In genomic region chr15:78405336-78405924, GRCh38 we compare ENCODE assay signal across 22 cellular contexts. TPM values are rescaled to one million over a fixed set of nuclear protein-coding genes. Genes with fewer than 3 reads are reported as not detected.
DNase-seq lines count a peak whose midpoint lies in the region; ATAC-seq, FAIRE-seq and TF ChIP-seq lines count a peak whose summit lies in the region.
"Had no signal": no experiment of that assay in that cellular context is flagged by ENCODE, and none has a peak within 500 bp of the region (broad histone marks: within the 10 kb centered on the region; RNA-seq: fewer than 3 reads in every experiment).

No MANE protein-coding gene starts in this region.

- H3K36me3 ChIP-seq in HUES64 (ENCODE audit: insufficient read depth, low read length) (no peaks in the 10 kb centered on the region), kidney (ENCODE audit: control insufficient read depth in 1 of 2, insufficient read depth in 2 of 2, low read length in 2 of 2) (no peaks in the 10 kb centered on the region), body of pancreas (replicated peaks in 1 of 2; ENCODE audit: insufficient read depth in 1 of 2, low read depth in 2 of 2) (no peaks in the 10 kb centered on the region)
- H3K36me3 ChIP-seq: HAP-1, SJSA1 had no signal

- peaks cover 2% of the 10 kb centered on the region for H3K27me3 Mint-ChIP-seq in glutamatergic neuron (ENCODE audit: unreplicated experiment)

- H3K4me3 ChIP-seq in HUES64 (ENCODE audit: low read length) (peak overlapping the region; percentile 43), kidney (ENCODE audit: low read length in 2 of 2) (no peak overlapping the region), body of pancreas (no peak overlapping the region), foreskin fibroblast (ENCODE audit: low read depth in 1 of 2, low read length in 2 of 2) (no peak overlapping the region)
- H3K4me3 ChIP-seq: HAP-1, SJSA1 had no signal

- no peak for FAIRE-seq in kidney (lab: Jason Lieb, UNC)

- WGBS in HUES64: 81% methylated on average over 26 of the region's 26 CpGs
- WGBS in body of pancreas, 2 donors: 34% methylated on average over 24 of the region's 26 CpGs; no CpG with 5 or more reads in 1 of the 2 donors

- no peak for ATAC-seq in sciatic nerve
- ATAC-seq in body of pancreas: no peak
- ATAC-seq: PC-3 had no signal

- no peak overlapping the region for H3K4me3 Mint-ChIP-seq in glutamatergic neuron (ENCODE audit: unreplicated experiment)

- DNase-seq in glutamatergic neuron: peak; percentile 24
- DNase-seq in kidney: peak; percentile 63
- DNase-seq in sciatic nerve (ENCODE audit: low spot score): peak; percentile 44
- no peak for DNase-seq in NCI-H446 treated with DMSO at 0.1 percent for 48 hours (lab: John Stamatoyannopoulos, UW)
- DNase-seq in HPDE6-E6E7 (ENCODE audit: extremely low spot score): no peak
- no peak for DNase-seq in body of pancreas
- no peak for DNase-seq in foreskin fibroblast
- DNase-seq: ACHN, AML-193, COR-L47, DMS153, Karpas-422, MM.1S, NCI-H1092 treated with DMSO at 0.1 percent for 48 hours, NCI-H1930, NCI-H2171, NCI-H82, PC-3, SW 1271 had no signal

- H3K9me3 ChIP-seq in HUES64 (ENCODE audit: insufficient read depth, low read depth, low read length): no peaks in the 10 kb centered on the region
- H3K9me3 ChIP-seq in kidney (ENCODE audit: control insufficient read depth in 1 of 2, low read length in 2 of 2): no peaks in the 10 kb centered on the region
- no peaks in the 10 kb centered on the region for H3K9me3 ChIP-seq in body of pancreas
- H3K9me3 ChIP-seq: SJSA1 had no signal

- H3K27ac ChIP-seq in HUES64 (ENCODE audit: low read depth, low read length): no peak overlapping the region
- H3K27ac ChIP-seq in kidney (ENCODE audit: low read depth in 2 of 2, low read length in 2 of 2): no peak overlapping the region
- no peak overlapping the region for H3K27ac ChIP-seq in body of pancreas
- H3K27ac ChIP-seq: SJSA1 had no signal

- no peaks in the 10 kb centered on the region for H3K9me3 Mint-ChIP-seq in glutamatergic neuron (ENCODE audit: unreplicated experiment)

- no peaks in the 10 kb centered on the region for H3K27me3 ChIP-seq in HUES64 (ENCODE audit: insufficient read depth, low read length)
- H3K27me3 ChIP-seq in body of pancreas: no peaks in the 10 kb centered on the region
- H3K27me3 ChIP-seq: SJSA1 had no signal

- H3K4me1 Mint-ChIP-seq in glutamatergic neuron (ENCODE audit: low read depth, unreplicated experiment): no peaks in the 10 kb centered on the region

- H3K9ac ChIP-seq in HUES64 (ENCODE audit: low read depth, low read length) (no peak overlapping the region), kidney (ENCODE audit: low read length in 2 of 2) (no peak overlapping the region)

- TF ChIP-seq CTCF in glutamatergic neuron (IDR thresholded peaks at IDR 0.05; ENCODE audit: partially characterized antibody, unreplicated experiment) (no peak), kidney (IDR thresholded peaks at IDR 0.05; ENCODE audit: borderline replicate concordance, extremely low read depth, insufficient read depth) (no peak), body of pancreas (IDR thresholded peaks at IDR 0.05) (no peak), foreskin fibroblast (IDR thresholded peaks at IDR 0.05; ENCODE audit: low read depth, low read length) (no peak)

- TF ChIP-seq POLR2A in body of pancreas (IDR thresholded peaks at IDR 0.05): no peak

- H3K27ac Mint-ChIP-seq in glutamatergic neuron (ENCODE audit: unreplicated experiment): no peak overlapping the region

- intact Hi-C loops in kidney (cut with DNase I) (no loop called here), sciatic nerve (cut with DNase I) (no loop called here), body of pancreas (cut with DNase I) (no loop called here)

- no peaks in the 10 kb centered on the region for H3K36me3 Mint-ChIP-seq in glutamatergic neuron (ENCODE audit: unreplicated experiment)

- H3K4me1 ChIP-seq in HUES64 (ENCODE audit: insufficient read depth, low read length) (no peaks in the 10 kb centered on the region), kidney (ENCODE audit: control insufficient read depth in 1 of 2, insufficient read depth in 1 of 2, low read depth in 1 of 2, low read length in 2 of 2) (no peaks in the 10 kb centered on the region), body of pancreas (no peaks in the 10 kb centered on the region)
- H3K4me1 ChIP-seq: HAP-1, SJSA1 had no signal

RNA-seq across cellular contexts. Expression of gene IREB2, which starts 32.6 kb away (rescaled TPM):
- polyA plus RNA-seq in HUES64 (2013, experiment 1 of 2): 44.8 TPM
- polyA plus RNA-seq in HUES64 (2013, experiment 2 of 2): 46.3 TPM
- total RNA-seq in glutamatergic neuron (ENCODE audit: unreplicated experiment): 82.4 TPM
- total RNA-seq in kidney: 48.7 TPM
- polyA plus RNA-seq in kidney (ENCODE audit: insufficient read depth, low read depth, low replicate concordance): 8.3 TPM
- 65.0 TPM for total RNA-seq in sciatic nerve
- total RNA-seq in body of pancreas: 10 to 100 TPM; 16.2 to 31.9 TPM

Comparison
In these comparisons a context has a peak if more than half of its experiments do, and no peak if none do; other contexts are left out.
1. DNase-seq: peak in glutamatergic neuron (single experiment), kidney (single experiment) and sciatic nerve (single experiment); none in NCI-H446 treated with DMSO at 0.1 percent for 48 hours (single experiment), HPDE6-E6E7 (single experiment), body of pancreas (0 of 4) and foreskin fibroblast (0 of 2).